In the genomic region with DNA sequence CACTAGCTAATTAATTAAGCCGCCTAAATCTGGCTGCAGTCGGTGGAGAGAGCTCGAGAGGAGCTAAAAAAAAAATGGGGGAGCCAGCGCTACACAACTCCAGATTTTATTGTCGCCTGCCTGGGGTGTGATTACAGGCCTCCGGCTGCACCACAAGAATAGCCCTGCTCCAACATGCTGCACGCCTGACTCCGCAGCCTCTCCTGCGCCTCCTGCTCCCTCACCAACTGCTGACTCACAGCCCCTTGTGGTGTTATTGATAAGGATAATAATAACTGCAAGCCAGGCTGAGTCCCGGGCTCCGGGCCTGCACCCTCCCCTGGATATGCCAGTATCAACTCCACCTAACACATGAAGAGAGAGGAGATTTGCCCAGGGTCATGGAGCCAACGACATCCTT, we compare ENCODE assay signal across 19 cellular contexts. TPM values are rescaled to one million over a fixed set of nuclear protein-coding genes. Genes with fewer than 3 reads are reported as not detected.
A peak's percentile ranks its signal among the peaks of the same experiment; 100 is the strongest.
DNase-seq lines count a peak whose midpoint lies in the region; ATAC-seq, FAIRE-seq and TF ChIP-seq lines count a peak whose summit lies in the region.
"Had no signal": no experiment of that assay in that cellular context is flagged by ENCODE, and none has a peak within 500 bp of the region (broad histone marks: within the 10 kb centered on the region; RNA-seq: fewer than 3 reads in every experiment).

No MANE protein-coding gene starts in this region.

- H3K9ac ChIP-seq in HepG2 (ENCODE audit: insufficient read depth, low read depth, low read length) = no peak overlapping the region

- H3K36me3 ChIP-seq in HepG2 (replicated peaks in 1 of 2; ENCODE audit: control insufficient read depth in 1 of 2, insufficient read depth in 2 of 2, low read length in 2 of 2) = peaks cover 2 to 15% of the 10 kb centered on the region in 2 experiments; a peak in 1 of 5 replicates
- peaks cover 0 to 23% (median 12%) of the 10 kb centered on the region in 4 donors for H3K36me3 ChIP-seq in right lobe of liver
- H3K36me3 ChIP-seq in right atrium auricular region = peaks cover 18% of the 10 kb centered on the region
- H3K36me3 ChIP-seq in stomach = peaks cover 8 to 33% (median 20%) of the 10 kb centered on the region in 4 donors

- no peak overlapping the region for H2AFZ ChIP-seq in HepG2 (ENCODE audit: low read length)

- TSS peak; percentile 26 for BruUV-seq in HepG2 (replicated peaks; lab: Mats Ljungman, UMichigan)

- CTCF ChIA-PET in HepG2 (lab: Yijun Ruan, JAX; ENCODE audit: low intra/inter-chr PET ratio, low total read pairs) = no interaction called here

- H3K27ac ChIP-seq in HepG2 (ENCODE audit: extremely low read length, insufficient read depth, low read length) (no peak overlapping the region), right lobe of liver (no peak overlapping the region), epithelial cell of prostate (peak overlapping the region; percentile 7), right atrium auricular region (peak overlapping the region; percentile 61 to 63), stomach (no peak overlapping the region)
- H3K27ac ChIP-seq: body of pancreas, gastrocnemius medialis, psoas muscle had no signal

- in situ Hi-C loops in HepG2 (cut with HindIII; ENCODE audit: extremely low pct_ligation_motif_present, low pct_unique_long_range_greater_than_20kb) = no loop called here

- DNase-seq in HepG2 (ENCODE audit: low spot score) = no peak
- DNase-seq in right lobe of liver = no peak
- peak; percentile 34 for DNase-seq in epithelial cell of prostate (ENCODE audit: low read depth, low spot score)
- DNase-seq in right atrium auricular region (ENCODE audit: low spot score) = no peak
- DNase-seq in stomach = no peak
- DNase-seq in ureter (ENCODE audit: low spot score) = no peak
- DNase-seq: 8988T; activated CD4-positive, alpha-beta T cell treated with anti-CD3 and anti-CD28 coated beads for 48 hours; body of pancreas; gastrocnemius medialis; H7; KG1; NCI-H1048; NCI-H2029; NCI-H510A; psoas muscle; stimulated activated CD4-positive, alpha-beta T cell treated with anti-CD3 and anti-CD28 coated beads, Interleukin-4, amount 100 ng/mL, for 1 hour had no signal

- H3K4me1 ChIP-seq in HepG2 (ENCODE audit: insufficient read depth, low read length) = no peaks in the 10 kb centered on the region
- H3K4me1 ChIP-seq in right lobe of liver = no peaks in the 10 kb centered on the region
- peaks cover 0 to 33% of the 10 kb centered on the region in 2 donors for H3K4me1 ChIP-seq in right atrium auricular region
- H3K4me1 ChIP-seq in stomach = peaks cover 0 to 2% (median 0%) of the 10 kb centered on the region in 4 donors
- H3K4me1 ChIP-seq: body of pancreas, gastrocnemius medialis, psoas muscle had no signal

- no peak for TF ChIP-seq RAD21 in HepG2 (CRISPR knock-in tag; IDR thresholded peaks at IDR 0.05)

- H3K9me3 ChIP-seq in HepG2 (ENCODE audit: low read length) = no peaks in the 10 kb centered on the region
- no peaks in the 10 kb centered on the region for H3K9me3 ChIP-seq in right lobe of liver
- no peaks in the 10 kb centered on the region for H3K9me3 ChIP-seq in right atrium auricular region
- H3K9me3 ChIP-seq in stomach = no peaks in the 10 kb centered on the region
- H3K9me3 ChIP-seq: body of pancreas, gastrocnemius medialis, psoas muscle had no signal

- TF ChIP-seq CTCF in HepG2 (CRISPR knock-in tag; IDR thresholded peaks at IDR 0.05) (no peak), right lobe of liver (IDR thresholded peaks at IDR 0.05) (no peak), right atrium auricular region (IDR thresholded peaks at IDR 0.05) (no peak), stomach (IDR thresholded peaks at IDR 0.05) (no peak)

- POLR2A ChIA-PET in HepG2 (lab: Yijun Ruan, JAX) = no interaction called here

- H3K4me2 ChIP-seq in HepG2 (ENCODE audit: low read depth, low read length) = no peak overlapping the region

- WGBS in HepG2 (ENCODE audit: low lambda C conversion rate) = 91% methylated on average over 12 of the region's 12 CpGs
- 96% methylated on average over 12 of the region's 12 CpGs for WGBS in right lobe of liver (ENCODE audit: insufficient coverage, low coverage, low lambda C conversion rate, missing lambda C conversion rate)
- WGBS in stomach, 5 donors = 79 to 87% (median 87%) methylated on average over 12 of the region's 12 CpGs

- TF ChIP-seq EP300 in HepG2 (IDR thresholded peaks at IDR 0.05; ENCODE audit: low read depth in 2 of 2, low read length in 2 of 2) (no peak), HepG2 (CRISPR knock-in tag; IDR thresholded peaks at IDR 0.05; ENCODE audit: borderline replicate concordance) (no peak), stomach (IDR thresholded peaks at IDR 0.05) (no peak)

- TF ChIP-seq POLR2A in HepG2 (IDR thresholded peaks at IDR 0.05; ENCODE audit: insufficient read depth in 1 of 2, low read depth in 2 of 2, low read length in 2 of 2) (no peak), right lobe of liver (IDR thresholded peaks at IDR 0.05) (no peak), stomach (IDR thresholded peaks at IDR 0.05) (no peak)

- H3K27me3 ChIP-seq in HepG2 (ENCODE audit: control insufficient read depth in 1 of 2, insufficient read depth in 2 of 2, low read length in 2 of 2) (no peaks in the 10 kb centered on the region), right lobe of liver (no peaks in the 10 kb centered on the region), right atrium auricular region (no peaks in the 10 kb centered on the region), stomach (no peaks in the 10 kb centered on the region)
- H3K27me3 ChIP-seq: body of pancreas, gastrocnemius medialis had no signal

- H3K79me2 ChIP-seq in HepG2 (ENCODE audit: insufficient read depth, low read length) = no peaks in the 10 kb centered on the region

- H3K4me3 ChIP-seq in HepG2 (replicated peaks in 1 of 3; ENCODE audit: insufficient read depth in 1 of 3, low read depth in 2 of 3, low read length in 3 of 3) (no peak overlapping the region), right lobe of liver (no peak overlapping the region), right atrium auricular region (no peak overlapping the region), stomach (no peak overlapping the region)
- H3K4me3 ChIP-seq: body of pancreas, gastrocnemius medialis, psoas muscle had no signal

- H4K20me1 ChIP-seq in HepG2 (ENCODE audit: insufficient read depth, low read length) = no peaks in the 10 kb centered on the region

- ATAC-seq in HepG2 (no peak), right lobe of liver (no peak), GM21737 (IDR thresholded peaks at IDR 0.05; ENCODE audit: unreplicated experiment) (no peak), GM19395 (IDR thresholded peaks at IDR 0.05; ENCODE audit: unreplicated experiment) (no peak)
- ATAC-seq: body of pancreas, gastrocnemius medialis, psoas muscle had no signal

- FAIRE-seq in HepG2 (lab: Jason Lieb, UNC) = no peak

- intact Hi-C loops in HepG2 (cut with micrococcal nuclease; ENCODE audit: unreplicated experiment) = no loop called here
- intact Hi-C loops in right lobe of liver (cut with DNase I) = no loop called here
- intact Hi-C loops in stomach (cut with DNase I; ENCODE audit: low total_unique reads) = no loop called here

TF ChIP-seq in HepG2, 621 proteins besides CTCF, POLR2A, EP300 and RAD21 (continues in another document):
- no peak for TF ChIP-seq ZNF383 (CRISPR knock-in tag; IDR thresholded peaks at IDR 0.05; ENCODE audit: borderline replicate concordance)
- TF ChIP-seq CHD4 (IDR thresholded peaks at IDR 0.05; ENCODE audit: borderline replicate concordance, low read length) = no peak
- TF ChIP-seq, protein P1, sequence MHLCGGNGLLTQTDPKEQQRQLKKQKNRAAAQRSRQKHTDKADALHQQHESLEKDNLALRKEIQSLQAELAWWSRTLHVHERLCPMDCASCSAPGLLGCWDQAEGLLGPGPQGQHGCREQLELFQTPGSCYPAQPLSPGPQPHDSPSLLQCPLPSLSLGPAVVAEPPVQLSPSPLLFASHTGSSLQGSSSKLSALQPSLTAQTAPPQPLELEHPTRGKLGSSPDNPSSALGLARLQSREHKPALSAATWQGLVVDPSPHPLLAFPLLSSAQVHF (CRISPR knock-in tag; IDR thresholded peaks at IDR 0.05) = no peak
- TF ChIP-seq FOXA3 (CRISPR knock-in tag; IDR thresholded peaks at IDR 0.05) = no peak
- TF ChIP-seq, protein P2, sequence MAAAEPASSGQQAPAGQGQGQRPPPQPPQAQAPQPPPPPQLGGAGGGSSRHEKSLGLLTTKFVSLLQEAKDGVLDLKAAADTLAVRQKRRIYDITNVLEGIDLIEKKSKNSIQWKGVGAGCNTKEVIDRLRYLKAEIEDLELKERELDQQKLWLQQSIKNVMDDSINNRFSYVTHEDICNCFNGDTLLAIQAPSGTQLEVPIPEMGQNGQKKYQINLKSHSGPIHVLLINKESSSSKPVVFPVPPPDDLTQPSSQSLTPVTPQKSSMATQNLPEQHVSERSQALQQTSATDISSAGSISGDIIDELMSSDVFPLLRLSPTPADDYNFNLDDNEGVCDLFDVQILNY (CRISPR knock-in tag; conservative IDR thresholded peaks at IDR 0.05) = no peak

RNA-seq across cellular contexts. Expression of a gene that starts 16.8 kb away (rescaled TPM):
- 13.1 and 17.6 TPM in 2 replicates for total RNA-seq in HepG2 (2016; rRNA removed; fragmentation: Illumina TruSeq; extraction: Trizol)
- 7.1 and 7.6 TPM in 2 replicates for total RNA-seq in HepG2 (2016; cell fraction: cytosol; rRNA removed; fragmentation: Illumina TruSeq; extraction: Trizol; ENCODE audit: low read depth)
- total RNA-seq in HepG2 (2016; cell fraction: insoluble cytoplasmic fraction; rRNA removed; fragmentation: Illumina TruSeq; extraction: Trizol) = 12.0 and 17.3 TPM in 2 replicates
- 23.3 and 25.2 TPM in 2 replicates for total RNA-seq in HepG2 (2016; cell fraction: membrane; rRNA removed; fragmentation: Illumina TruSeq; extraction: Trizol)
- 17.5 and 21.7 TPM in 2 replicates for total RNA-seq in HepG2 (2016; cell fraction: nucleus; rRNA removed; fragmentation: Illumina TruSeq; extraction: Trizol)
- 6.8 and 7.2 TPM in 2 replicates for polyA plus RNA-seq in HepG2 (2011; rRNA removed)
- polyA plus RNA-seq in HepG2 (2011; cell fraction: cytosol; rRNA removed) = 5.4 and 6.5 TPM in 2 replicates
- 9.1 and 9.3 TPM in 2 replicates for polyA plus RNA-seq in HepG2 (2011; cell fraction: nucleus; rRNA removed)
- 2.7 and 4.8 TPM in 2 replicates for polyA plus RNA-seq in HepG2 (2012)
- polyA plus RNA-seq in HepG2 (2016; cell fraction: cytosol; fragmentation: Illumina TruSeq; extraction: Trizol; ENCODE audit: low read depth) = 20.1 and 21.9 TPM in 2 replicates
- polyA plus RNA-seq in HepG2 (2016; cell fraction: insoluble cytoplasmic fraction; fragmentation: Illumina TruSeq; extraction: Trizol; ENCODE audit: low read depth) = 23.3 and 30.2 TPM in 2 replicates
- 44.9 and 45.6 TPM in 2 replicates for polyA plus RNA-seq in HepG2 (2016; cell fraction: membrane; fragmentation: Illumina TruSeq; extraction: Trizol; ENCODE audit: low read depth)
- 53.5 and 55.1 TPM in 2 replicates for polyA plus RNA-seq in HepG2 (2016; cell fraction: nucleus; fragmentation: Illumina TruSeq; extraction: Trizol; ENCODE audit: insufficient read depth, low read depth)
- polyA minus RNA-seq in HepG2 (2011; rRNA and poly(A)+ RNA removed; ENCODE audit: low replicate concordance) = 0.05 and 6.2 TPM in 2 replicates
- 2.5 and 3.8 TPM in 2 replicates for polyA minus RNA-seq in HepG2 (2011; cell fraction: cytosol; rRNA and poly(A)+ RNA removed)
- 2.4 and 2.6 TPM in 2 replicates for polyA minus RNA-seq in HepG2 (2011; cell fraction: nucleus; rRNA and poly(A)+ RNA removed)
- total RNA-seq in right lobe of liver = 10 to 100 TPM; 26.8 to 42.7 (median 34.8) TPM
- total RNA-seq in right atrium auricular region = 10 to 100 TPM; 32.4 to 58.5 TPM
- 10 to 100 TPM in 1 of 5 donors, 1 to 10 TPM in 3, under 1 TPM in 1; 0.29 to 35.5 (median 8.8) TPM for total RNA-seq in stomach
- 1 to 10 TPM; 5.7 to 8.5 (median 7.0) TPM for polyA plus RNA-seq in stomach
- 14.5 TPM for total RNA-seq in ureter

Comparison
In these comparisons a context has a peak if more than half of its experiments do, and no peak if none do; other contexts are left out.
1. H3K27ac ChIP-seq: peak in epithelial cell of prostate (single experiment) and right atrium auricular region (2 of 2); none in HepG2 (single experiment), right lobe of liver (0 of 3) and stomach (0 of 5).